Comparison of ENCODE assay signal across 8 cellular contexts in genomic region chr22:17171313-17172171, GRCh38. TPM values are rescaled to one million over a fixed set of nuclear protein-coding genes. Genes with fewer than 3 reads are reported as not detected.
DNase-seq lines count a peak whose midpoint lies in the region; ATAC-seq and TF ChIP-seq lines count a peak whose summit lies in the region.

No MANE protein-coding gene starts in this region.

- H3F3A ChIP-seq in PC-9 (ENCODE audit: insufficient read depth, low read depth) = no peaks in the 10 kb centered on the region
- no peaks in the 10 kb centered on the region for H3F3A ChIP-seq in neural cell (ENCODE audit: insufficient read depth, low read length, poor library complexity, severe bottlenecking)

- H4K20me1 ChIP-seq in PC-9 (ENCODE audit: insufficient read depth) = no peaks in the 10 kb centered on the region
- no peaks in the 10 kb centered on the region for H4K20me1 ChIP-seq in neural cell (ENCODE audit: insufficient read depth)

- TF ChIP-seq RAD21 in Ishikawa (IDR thresholded peaks at IDR 0.05; ENCODE audit: low read depth) = peak; percentile 48; the same call in 1 of the 2 replicates
- peak; percentile 96 for TF ChIP-seq RAD21 in neural cell (conservative IDR thresholded peaks at IDR 0.05)

- H3K9me3 ChIP-seq in PC-9 (ENCODE audit: insufficient read depth, low read depth) (no peaks in the 10 kb centered on the region), neural cell (ENCODE audit: low read length) (no peaks in the 10 kb centered on the region)

- H3K27me3 Mint-ChIP-seq in activated T-helper 2 cell treated with anti-CD3 and anti-CD28 coated beads, Interferon-gamma antibody, Interleukin-2, Interleukin-4, amounts not matched to agents 10 μg/mL and 5 μg/mL and 100 μg/mL, durations not matched to agents 14 hours and 24 hours and 36 hours (ENCODE audit: low read depth) = peaks cover 6% of the 10 kb centered on the region
- H3K27me3 Mint-ChIP-seq in stimulated activated naive CD8-positive, alpha-beta T cell treated with anti-CD3 and anti-CD28 coated beads, Interleukin-15, Interleukin-2, amounts not matched to agents 100 ng/mL and 50 ng/mL, for 24 hours = no peaks in the 10 kb centered on the region

- H3K9me2 ChIP-seq in PC-9 (ENCODE audit: insufficient read depth) (no peaks in the 10 kb centered on the region), neural cell (ENCODE audit: insufficient read depth, low read length) (no peaks in the 10 kb centered on the region)

- TF ChIP-seq CTCF in PC-9 (conservative IDR thresholded peaks at IDR 0.05) = peak; percentile 75
- peak; percentile 93 for TF ChIP-seq CTCF in fibroblast of the aortic adventitia (IDR thresholded peaks at IDR 0.05; ENCODE audit: insufficient read depth, low read length)
- peak; percentile 96 for TF ChIP-seq CTCF in neural cell (IDR thresholded peaks at IDR 0.05; ENCODE audit: poor library complexity, severe bottlenecking)

- peak overlapping the region; percentile 64 for H3K9ac ChIP-seq in neural cell (ENCODE audit: low read length)

- CTCF ChIA-PET in PC-9 (lab: Charles Lee) = interaction anchor here (0.6 to 2.6 kb wide), 11 partner anchors 9 to 981 kb away, joined by 3 to 16 read pairs (median 3); no protein-coding TSS in a partner anchor

- H3K27me3 ChIP-seq in PC-9 (ENCODE audit: insufficient read depth, low read depth) (peaks cover 4% of the 10 kb centered on the region; the same call in 1 of the 2 replicates), neural cell (ENCODE audit: insufficient read depth, low read depth, low read length) (no peaks in the 10 kb centered on the region)

- peak; percentile 79 for ATAC-seq in GM21717 (IDR thresholded peaks at IDR 0.05; ENCODE audit: unreplicated experiment)

- TSS peak; percentile 97 for BruUV-seq in PC-9 (replicated peaks; lab: Mats Ljungman, UMichigan)

- no peaks in the 10 kb centered on the region for H3K9me3 Mint-ChIP-seq in activated T-helper 2 cell treated with anti-CD3 and anti-CD28 coated beads, Interferon-gamma antibody, Interleukin-2, Interleukin-4, amounts not matched to agents 10 μg/mL and 5 μg/mL and 100 μg/mL, durations not matched to agents 14 hours and 24 hours and 36 hours
- no peaks in the 10 kb centered on the region for H3K9me3 Mint-ChIP-seq in stimulated activated naive CD8-positive, alpha-beta T cell treated with anti-CD3 and anti-CD28 coated beads, Interleukin-15, Interleukin-2, amounts not matched to agents 100 ng/mL and 50 ng/mL, for 24 hours

- H3K4me3 Mint-ChIP-seq in activated T-helper 2 cell treated with anti-CD3 and anti-CD28 coated beads, Interferon-gamma antibody, Interleukin-2, Interleukin-4, amounts not matched to agents 10 μg/mL and 5 μg/mL and 100 μg/mL, durations not matched to agents 14 hours and 24 hours and 36 hours (ENCODE audit: low read depth) = peak overlapping the region; percentile 79
- H3K4me3 Mint-ChIP-seq in stimulated activated naive CD8-positive, alpha-beta T cell treated with anti-CD3 and anti-CD28 coated beads, Interleukin-15, Interleukin-2, amounts not matched to agents 100 ng/mL and 50 ng/mL, for 24 hours = peak overlapping the region; percentile 79

- DNase-seq in Daoy (ENCODE audit: low read depth) = peak; percentile 90
- DNase-seq in PC-9 = peak; percentile 64 to 85
- DNase-seq in activated T-helper 2 cell treated with anti-CD3 and anti-CD28 coated beads, Interferon-gamma antibody, Interleukin-2, Interleukin-4, amounts not matched to agents 10 μg/mL and 5 μg/mL and 100 μg/mL, durations not matched to agents 14 hours and 24 hours and 36 hours (ENCODE audit: low spot score) = peak; percentile 71
- peak; percentile 86 for DNase-seq in fibroblast of the aortic adventitia (ENCODE audit: low read depth)

- peak overlapping the region; percentile 64 for H3K4me3 ChIP-seq in PC-9
- H3K4me3 ChIP-seq in fibroblast of the aortic adventitia (ENCODE audit: low read depth, low read length) = peak overlapping the region; percentile 72
- peak overlapping the region; percentile 68 for H3K4me3 ChIP-seq in neural cell (ENCODE audit: low read length)

- H3K79me2 ChIP-seq in PC-9 (ENCODE audit: low read depth) (no peaks in the 10 kb centered on the region), neural cell (replicated peaks; ENCODE audit: insufficient read depth, low read length) (no peaks in the 10 kb centered on the region)

- peak overlapping the region; percentile 84 for H2AFZ ChIP-seq in PC-9
- H2AFZ ChIP-seq in neural cell (ENCODE audit: low read depth, low read length) = peak overlapping the region; percentile 60

- H3K4me2 ChIP-seq in PC-9 = peak overlapping the region; percentile 70
- H3K4me2 ChIP-seq in neural cell (ENCODE audit: low read length) = peak overlapping the region; percentile 30

- TF ChIP-seq EP300 in Ishikawa (IDR thresholded peaks at IDR 0.05; ENCODE audit: borderline replicate concordance) (no peak), neural cell (conservative IDR thresholded peaks at IDR 0.05; ENCODE audit: poor library complexity, severe bottlenecking) (no peak)

- intact Hi-C loops in PC-9 (cut with micrococcal nuclease; ENCODE audit: unreplicated experiment) = loop anchor here (2.0 kb wide), 1 partner anchor 329 kb away; no protein-coding TSS in a partner anchor
- intact Hi-C loops in activated T-helper 2 cell treated with anti-CD3 and anti-CD28 coated beads, Interferon-gamma antibody, Interleukin-2, Interleukin-4, amounts not matched to agents 10 μg/mL and 5 μg/mL and 100 μg/mL, durations not matched to agents 14 hours and 24 hours and 36 hours (cut with micrococcal nuclease) = loop anchor here (1.0 to 10.0 kb wide), 4 partner anchors 83 to 330 kb away; no protein-coding TSS in a partner anchor

- H3K36me3 ChIP-seq in PC-9 (ENCODE audit: low read depth) (no peaks in the 10 kb centered on the region), neural cell (ENCODE audit: insufficient read depth, low read length) (no peaks in the 10 kb centered on the region)

- H3K36me3 Mint-ChIP-seq in activated T-helper 2 cell treated with anti-CD3 and anti-CD28 coated beads, Interferon-gamma antibody, Interleukin-2, Interleukin-4, amounts not matched to agents 10 μg/mL and 5 μg/mL and 100 μg/mL, durations not matched to agents 14 hours and 24 hours and 36 hours (ENCODE audit: low read depth) = no peaks in the 10 kb centered on the region
- H3K36me3 Mint-ChIP-seq in stimulated activated naive CD8-positive, alpha-beta T cell treated with anti-CD3 and anti-CD28 coated beads, Interleukin-15, Interleukin-2, amounts not matched to agents 100 ng/mL and 50 ng/mL, for 24 hours (ENCODE audit: low read depth) = no peaks in the 10 kb centered on the region

- H3K27ac ChIP-seq in PC-9 (peak overlapping the region; percentile 41; the same call in 1 of the 2 replicates), neural cell (ENCODE audit: low read length) (peak overlapping the region; percentile 44)

- H3K4me1 Mint-ChIP-seq in activated T-helper 2 cell treated with anti-CD3 and anti-CD28 coated beads, Interferon-gamma antibody, Interleukin-2, Interleukin-4, amounts not matched to agents 10 μg/mL and 5 μg/mL and 100 μg/mL, durations not matched to agents 14 hours and 24 hours and 36 hours (ENCODE audit: low read depth) = peaks cover 2% of the 10 kb centered on the region
- peaks cover 9% of the 10 kb centered on the region for H3K4me1 Mint-ChIP-seq in stimulated activated naive CD8-positive, alpha-beta T cell treated with anti-CD3 and anti-CD28 coated beads, Interleukin-15, Interleukin-2, amounts not matched to agents 100 ng/mL and 50 ng/mL, for 24 hours (ENCODE audit: low read depth)

- no peaks in the 10 kb centered on the region for H3K4me1 ChIP-seq in PC-9 (replicated peaks; ENCODE audit: insufficient read depth)

- POLR2A ChIA-PET in PC-9 (lab: Charles Lee; ENCODE audit: unreplicated experiment) = interaction anchor here (0.6 to 0.8 kb wide), 5 partner anchors 12 to 330 kb away, joined by 3 to 15 read pairs (median 6); no protein-coding TSS in a partner anchor

- peak overlapping the region; percentile 50 for H3K27ac Mint-ChIP-seq in activated T-helper 2 cell treated with anti-CD3 and anti-CD28 coated beads, Interferon-gamma antibody, Interleukin-2, Interleukin-4, amounts not matched to agents 10 μg/mL and 5 μg/mL and 100 μg/mL, durations not matched to agents 14 hours and 24 hours and 36 hours
- H3K27ac Mint-ChIP-seq in stimulated activated naive CD8-positive, alpha-beta T cell treated with anti-CD3 and anti-CD28 coated beads, Interleukin-15, Interleukin-2, amounts not matched to agents 100 ng/mL and 50 ng/mL, for 24 hours = peak overlapping the region; percentile 77

TF ChIP-seq in Ishikawa, 13 proteins besides CTCF, POLR2A, EP300 and RAD21 (continues in another document):
- TF ChIP-seq FOXM1 (IDR thresholded peaks at IDR 0.05; ENCODE audit: borderline replicate concordance, low read depth) = no peak
- TF ChIP-seq TAF1 (IDR thresholded peaks at IDR 0.05; ENCODE audit: low read depth) = peak; percentile 16; the same call in 1 of the 2 replicates

TF ChIP-seq in neural cell, 6 proteins besides CTCF, POLR2A, EP300 and RAD21 (continues in another document):
- TF ChIP-seq SMC3 (conservative IDR thresholded peaks at IDR 0.05; ENCODE audit: poor library complexity) = peak; percentile 99
- TF ChIP-seq TAF1 (IDR thresholded peaks at IDR 0.05; ENCODE audit: low read depth) = no peak
- TF ChIP-seq MXI1 (conservative IDR thresholded peaks at IDR 0.05; ENCODE audit: poor library complexity, severe bottlenecking) = peak; percentile 59

RNA-seq across cellular contexts. Expression of gene HDHD5, which starts 12.5 kb away (rescaled TPM):
- 51.1 and 60.6 TPM in 2 replicates for total RNA-seq in Daoy (2014; rRNA removed; shearing (Covaris generic))
- total RNA-seq in PC-9 (2021) (26.5 and 31.1 TPM in 2 replicates), fibroblast of the aortic adventitia (ENCODE audit: low replicate concordance) (19.7 and 20.3 TPM in 2 replicates)
- 44.3 and 44.8 TPM in 2 replicates for total RNA-seq in activated T-helper 2 cell treated with anti-CD3 and anti-CD28 coated beads, Interferon-gamma antibody, Interleukin-2, Interleukin-4, amounts not matched to agents 10 μg/mL and 5 μg/mL and 100 μg/mL, durations not matched to agents 14 hours and 24 hours and 36 hours
- polyA plus RNA-seq in neural cell = 91.3 and 95.3 TPM in 2 replicates
- polyA minus RNA-seq in neural cell = 44.5 and 51.9 TPM in 2 replicates

RNA-seq across cellular contexts. Expression of gene ADA2, which starts 47.7 kb away (rescaled TPM):
- 0.30 TPM in 1 of 2 replicates, not detected in the other for total RNA-seq in Daoy (2014; rRNA removed; shearing (Covaris generic))
- not detected in 2 replicates for total RNA-seq in PC-9 (2021)
- total RNA-seq in activated T-helper 2 cell treated with anti-CD3 and anti-CD28 coated beads, Interferon-gamma antibody, Interleukin-2, Interleukin-4, amounts not matched to agents 10 μg/mL and 5 μg/mL and 100 μg/mL, durations not matched to agents 14 hours and 24 hours and 36 hours = 3.9 and 4.5 TPM in 2 replicates
- total RNA-seq in fibroblast of the aortic adventitia (ENCODE audit: low replicate concordance) = 3.4 and 6.7 TPM in 2 replicates
- 5.5 and 6.3 TPM in 2 replicates for polyA plus RNA-seq in neural cell
- 8.5 and 10.1 TPM in 2 replicates for polyA minus RNA-seq in neural cell

RNA-seq across cellular contexts. Expression of gene TMEM121B, which starts 50.4 kb away (rescaled TPM):
- 0.11 and 0.21 TPM in 2 replicates for total RNA-seq in Daoy (2014; rRNA removed; shearing (Covaris generic))
- total RNA-seq in PC-9 (2021) (not detected in 2 replicates), fibroblast of the aortic adventitia (ENCODE audit: low replicate concordance) (0.09 and 0.16 TPM in 2 replicates)
- 0.05 and 0.09 TPM in 2 replicates for total RNA-seq in activated T-helper 2 cell treated with anti-CD3 and anti-CD28 coated beads, Interferon-gamma antibody, Interleukin-2, Interleukin-4, amounts not matched to agents 10 μg/mL and 5 μg/mL and 100 μg/mL, durations not matched to agents 14 hours and 24 hours and 36 hours
- 15.8 and 16.8 TPM in 2 replicates for polyA plus RNA-seq in neural cell
- polyA minus RNA-seq in neural cell = 24.6 and 26.7 TPM in 2 replicates

Comparison
In these comparisons a context has a peak if more than half of its experiments do, and no peak if none do; other contexts are left out.
1. Peak in every context shown above with its lines: DNase-seq, ATAC-seq, H3K4me3 ChIP-seq and H3K27ac ChIP-seq.